In genomic region chr6:15960740-15961629, GRCh38 we compare ENCODE assay signal across 1 cellular context.
TF ChIP-seq lines count a peak whose summit lies in the region.

No MANE protein-coding gene starts in this region.

TF ChIP-seq in WTC11, 78 proteins besides CTCF, POLR2A, EP300 and RAD21 (continued from another document):
- TF ChIP-seq E2F4 (CRISPR knock-in tag; IDR thresholded peaks at IDR 0.05; ENCODE audit: borderline replicate concordance, low read depth) = no peak
- no peak for TF ChIP-seq EMX1 (CRISPR knock-in tag; IDR thresholded peaks at IDR 0.05)
